In genomic region chr3:169812844-169813677, GRCh38 we compare ENCODE assay signal across 8 cellular contexts. TPM values are rescaled to one million over a fixed set of nuclear protein-coding genes. Genes with fewer than 3 reads are reported as not detected.
DNase-seq lines count a peak whose midpoint lies in the region; ATAC-seq and TF ChIP-seq lines count a peak whose summit lies in the region.

A gene with protein sequence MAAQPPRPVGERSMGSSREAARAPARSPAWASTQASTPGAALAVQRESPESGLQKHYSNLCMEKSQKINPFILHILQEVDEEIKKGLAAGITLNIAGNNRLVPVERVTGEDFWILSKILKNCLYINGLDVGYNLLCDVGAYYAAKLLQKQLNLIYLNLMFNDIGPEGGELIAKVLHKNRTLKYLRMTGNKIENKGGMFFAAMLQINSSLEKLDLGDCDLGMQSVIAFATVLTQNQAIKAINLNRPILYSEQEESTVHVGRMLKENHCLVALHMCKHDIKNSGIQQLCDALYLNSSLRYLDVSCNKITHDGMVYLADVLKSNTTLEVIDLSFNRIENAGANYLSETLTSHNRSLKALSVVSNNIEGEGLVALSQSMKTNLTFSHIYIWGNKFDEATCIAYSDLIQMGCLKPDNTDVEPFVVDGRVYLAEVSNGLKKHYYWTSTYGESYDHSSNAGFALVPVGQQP (minus strand): TSS chr3:169812904. CDS start chr3:169812548, 356 bp downstream.
LRRIQ4 (plus strand) TSS chr3:169812870; CDS start chr3:169821922, 9,052 bp downstream.

- peaks cover 22% of the 10 kb centered on the region for H3K4me1 Mint-ChIP-seq in mesothelial cell of epicardium

- peaks cover 5% of the 10 kb centered on the region for H3K4me1 ChIP-seq in endocrine pancreas (ENCODE audit: control insufficient read depth, insufficient read depth, low read length)

- H3K4me3 ChIP-seq in endocrine pancreas (ENCODE audit: control insufficient read depth, insufficient read depth, low read length): peak within 1 kb of the TSS; percentile 81

- peaks cover 18% of the 10 kb centered on the region for H3K9me3 Mint-ChIP-seq in mesothelial cell of epicardium

- H3K9ac ChIP-seq in endocrine pancreas (ENCODE audit: control insufficient read depth, insufficient read depth, low read length): peak within 1 kb of the TSS; percentile 77

- no peaks in the 10 kb centered on the region for H3K36me3 ChIP-seq in endocrine pancreas (ENCODE audit: control insufficient read depth, insufficient read depth, low read length)

- peak within 1 kb of the TSS; percentile 88 for H3K4me3 Mint-ChIP-seq in mesothelial cell of epicardium

- no peak for TF ChIP-seq CTCF in mesothelial cell of epicardium (IDR thresholded peaks at IDR 0.05; ENCODE audit: unreplicated experiment)

- peak within 1 kb of the TSS; percentile 90 for H3K27ac Mint-ChIP-seq in mesothelial cell of epicardium

- no peaks in the 10 kb centered on the region for H3K27me3 Mint-ChIP-seq in mesothelial cell of epicardium (ENCODE audit: low read depth)

- peaks cover 10% of the 10 kb centered on the region for H3K36me3 Mint-ChIP-seq in mesothelial cell of epicardium

- DNase-seq in activated T-cell treated with anti-CD3 and anti-CD28 coated beads for 1 hour (ENCODE audit: low read depth) (peak; percentile 58), NCI-H510A (lab: John Stamatoyannopoulos, UW) (peak; percentile 90), mesothelial cell of epicardium (ENCODE audit: low spot score in 2 of 2, unreplicated experiment in 2 of 2) (peak; percentile 39 to 47)
- DNase-seq in activated T-cell treated with anti-CD3 and anti-CD28 coated beads, Interleukin-2, amount 50 U/mL, for 1 hour: no peak
- peak; percentile 27 to 67 for DNase-seq in activated CD4-positive, alpha-beta T cell treated with anti-CD3 and anti-CD28 coated beads, Interleukin-2, amount 50 U/mL, for 24 hours (ENCODE audit: low read depth in 1 of 2, low spot score in 1 of 2)
- peak; percentile 66 for DNase-seq in stimulated activated CD8-positive, alpha-beta memory T cell treated with anti-CD3 and anti-CD28 coated beads, Interleukin-15, amount 100 ng/mL, for 48 hours (ENCODE audit: low read depth in 2 of 2)

- no peaks in the 10 kb centered on the region for H3K27me3 ChIP-seq in endocrine pancreas (ENCODE audit: control insufficient read depth, insufficient read depth, low read length)

- H3K9me3 ChIP-seq in endocrine pancreas (ENCODE audit: control insufficient read depth, low read length): peaks cover 5% of the 10 kb centered on the region

- peak; percentile 40 for ATAC-seq in HG03108 (IDR thresholded peaks at IDR 0.05; ENCODE audit: unreplicated experiment)

RNA-seq across cellular contexts. Expression of the first gene that starts in this region (rescaled TPM):
- 4.3 to 5.3 TPM (median 5.1 TPM) in 3 replicates for total RNA-seq in mesothelial cell of epicardium

RNA-seq across cellular contexts. Expression of gene LRRIQ4, which starts in this region (rescaled TPM):
- 0.11 to 0.31 TPM (median 0.16 TPM) in 3 replicates for total RNA-seq in mesothelial cell of epicardium
